ENCODE assay signal across 1 cellular context in the genomic region with DNA sequence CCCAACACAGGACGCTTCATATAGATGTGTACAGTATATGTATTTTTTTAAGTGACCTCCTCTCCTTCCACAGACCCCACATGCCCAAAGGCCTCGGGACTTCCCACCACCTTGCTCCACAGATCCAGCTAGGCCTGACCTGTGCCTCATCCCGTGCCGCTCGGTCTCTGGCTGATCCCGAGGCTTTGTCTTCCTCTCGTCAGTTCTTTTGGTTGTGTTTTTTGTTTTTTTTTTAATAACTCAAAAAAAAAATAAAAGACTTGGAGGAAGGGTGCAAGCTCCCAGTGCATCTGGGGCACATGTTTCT.
TF ChIP-seq lines count a peak whose summit lies in the region.

No MANE protein-coding gene starts in this region.

TF ChIP-seq in WTC11, 78 proteins besides CTCF, POLR2A, EP300 and RAD21 (continued from another document):
- TF ChIP-seq, protein P1, sequence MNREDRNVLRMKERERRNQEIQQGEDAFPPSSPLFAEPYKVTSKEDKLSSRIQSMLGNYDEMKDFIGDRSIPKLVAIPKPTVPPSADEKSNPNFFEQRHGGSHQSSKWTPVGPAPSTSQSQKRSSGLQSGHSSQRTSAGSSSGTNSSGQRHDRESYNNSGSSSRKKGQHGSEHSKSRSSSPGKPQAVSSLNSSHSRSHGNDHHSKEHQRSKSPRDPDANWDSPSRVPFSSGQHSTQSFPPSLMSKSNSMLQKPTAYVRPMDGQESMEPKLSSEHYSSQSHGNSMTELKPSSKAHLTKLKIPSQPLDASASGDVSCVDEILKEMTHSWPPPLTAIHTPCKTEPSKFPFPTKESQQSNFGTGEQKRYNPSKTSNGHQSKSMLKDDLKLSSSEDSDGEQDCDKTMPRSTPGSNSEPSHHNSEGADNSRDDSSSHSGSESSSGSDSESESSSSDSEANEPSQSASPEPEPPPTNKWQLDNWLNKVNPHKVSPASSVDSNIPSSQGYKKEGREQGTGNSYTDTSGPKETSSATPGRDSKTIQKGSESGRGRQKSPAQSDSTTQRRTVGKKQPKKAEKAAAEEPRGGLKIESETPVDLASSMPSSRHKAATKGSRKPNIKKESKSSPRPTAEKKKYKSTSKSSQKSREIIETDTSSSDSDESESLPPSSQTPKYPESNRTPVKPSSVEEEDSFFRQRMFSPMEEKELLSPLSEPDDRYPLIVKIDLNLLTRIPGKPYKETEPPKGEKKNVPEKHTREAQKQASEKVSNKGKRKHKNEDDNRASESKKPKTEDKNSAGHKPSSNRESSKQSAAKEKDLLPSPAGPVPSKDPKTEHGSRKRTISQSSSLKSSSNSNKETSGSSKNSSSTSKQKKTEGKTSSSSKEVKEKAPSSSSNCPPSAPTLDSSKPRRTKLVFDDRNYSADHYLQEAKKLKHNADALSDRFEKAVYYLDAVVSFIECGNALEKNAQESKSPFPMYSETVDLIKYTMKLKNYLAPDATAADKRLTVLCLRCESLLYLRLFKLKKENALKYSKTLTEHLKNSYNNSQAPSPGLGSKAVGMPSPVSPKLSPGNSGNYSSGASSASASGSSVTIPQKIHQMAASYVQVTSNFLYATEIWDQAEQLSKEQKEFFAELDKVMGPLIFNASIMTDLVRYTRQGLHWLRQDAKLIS (CRISPR knock-in tag; IDR thresholded peaks at IDR 0.05; ENCODE audit: borderline replicate concordance), result no peak
- TF ChIP-seq TP53 (CRISPR knock-in tag; IDR thresholded peaks at IDR 0.05), result no peak
